Comparison of ENCODE assay signal across 1 cellular context in genomic region chrX:130676861-130677260, GRCh38.
TF ChIP-seq lines count a peak whose summit lies in the region.

No MANE protein-coding gene starts in this region.

TF ChIP-seq in HepG2, 621 proteins besides CTCF, POLR2A, EP300 and RAD21 (continued from another document):
- TF ChIP-seq ZSCAN5A (CRISPR knock-in tag; IDR thresholded peaks at IDR 0.05; ENCODE audit: borderline replicate concordance) (no peak), POGK (CRISPR knock-in tag; conservative IDR thresholded peaks at IDR 0.05) (no peak), TBX2 (CRISPR knock-in tag; IDR thresholded peaks at IDR 0.05; ENCODE audit: borderline replicate concordance) (peak; percentile 29; the same call in 1 of the 2 replicates), HNF4G (IDR thresholded peaks at IDR 0.05; ENCODE audit: borderline replicate concordance, low read depth, low read length) (peak; percentile 47; the same call in 1 of the 2 replicates), HNF4G (CRISPR knock-in tag; IDR thresholded peaks at IDR 0.05; ENCODE audit: borderline replicate concordance, low read depth) (no peak; the same call in 1 of the 2 replicates), ZNF503 (CRISPR knock-in tag; IDR thresholded peaks at IDR 0.05) (no peak), ZFP41 (CRISPR knock-in tag; IDR thresholded peaks at IDR 0.05; ENCODE audit: borderline replicate concordance) (no peak), GATA4 (IDR thresholded peaks at IDR 0.05; ENCODE audit: borderline replicate concordance, low read depth) (no peak), DMAP1 (CRISPR knock-in tag; IDR thresholded peaks at IDR 0.05) (no peak), SALL1 (CRISPR knock-in tag; IDR thresholded peaks at IDR 0.05) (peak; percentile 55; the same call in 1 of the 2 replicates), ZNF547 (CRISPR knock-in tag; IDR thresholded peaks at IDR 0.05) (no peak), MXD4 (CRISPR knock-in tag; IDR thresholded peaks at IDR 0.05) (no peak), ADNP (CRISPR knock-in tag; IDR thresholded peaks at IDR 0.05) (no peak), FOXP1 (IDR thresholded peaks at IDR 0.05) (no peak), FOXP1 (CRISPR knock-in tag; IDR thresholded peaks at IDR 0.05) (peak; percentile 82), GATAD2A (CRISPR knock-in tag; IDR thresholded peaks at IDR 0.05) (peak; percentile 77), PAXIP1 (CRISPR knock-in tag; conservative IDR thresholded peaks at IDR 0.05) (peak; percentile 85), RORA (CRISPR knock-in tag; IDR thresholded peaks at IDR 0.05) (no peak), ASH2L (IDR thresholded peaks at IDR 0.05; ENCODE audit: insufficient read length, low read depth, low read length) (peak; percentile 20), YEATS4 (CRISPR knock-in tag; IDR thresholded peaks at IDR 0.05; ENCODE audit: borderline replicate concordance) (no peak), SRSF9 (IDR thresholded peaks at IDR 0.05; ENCODE audit: borderline replicate concordance, insufficient read depth, low read depth, low read length, poor library complexity, severe bottlenecking) (no peak), MED1 (CRISPR knock-in tag; IDR thresholded peaks at IDR 0.05) (peak; percentile 37; the same call in 1 of the 2 replicates), ZNF263 (CRISPR knock-in tag; IDR thresholded peaks at IDR 0.05) (no peak), HMG20A (CRISPR knock-in tag; IDR thresholded peaks at IDR 0.05; ENCODE audit: borderline replicate concordance) (peak; percentile 27; the same call in 1 of the 2 replicates), ZHX2 (IDR thresholded peaks at IDR 0.05; ENCODE audit: low read depth) (no peak), ZHX2 (CRISPR knock-in tag; IDR thresholded peaks at IDR 0.05; ENCODE audit: borderline replicate concordance) (no peak), ZNF670 (CRISPR knock-in tag; IDR thresholded peaks at IDR 0.05; ENCODE audit: borderline replicate concordance) (no peak), SOX5 (CRISPR knock-in tag; IDR thresholded peaks at IDR 0.05; ENCODE audit: borderline replicate concordance) (peak; percentile 98), FOSL2 (CRISPR knock-in tag; IDR thresholded peaks at IDR 0.05) (peak; percentile 40; the same call in 1 of the 2 replicates), ZNF572 (CRISPR knock-in tag; IDR thresholded peaks at IDR 0.05) (no peak), IRX3 (CRISPR knock-in tag; IDR thresholded peaks at IDR 0.05; ENCODE audit: borderline replicate concordance, low read depth) (no peak), AHDC1 (CRISPR knock-in tag; IDR thresholded peaks at IDR 0.05; ENCODE audit: borderline replicate concordance) (peak; percentile 59; the same call in 1 of the 2 replicates), ZNF253 (CRISPR knock-in tag; IDR thresholded peaks at IDR 0.05; ENCODE audit: borderline replicate concordance) (no peak), ZNF660 (CRISPR knock-in tag; IDR thresholded peaks at IDR 0.05; ENCODE audit: borderline replicate concordance, low read depth) (no peak), ZNF280B (CRISPR knock-in tag; IDR thresholded peaks at IDR 0.05; ENCODE audit: borderline replicate concordance) (no peak)
